In the genomic region with DNA sequence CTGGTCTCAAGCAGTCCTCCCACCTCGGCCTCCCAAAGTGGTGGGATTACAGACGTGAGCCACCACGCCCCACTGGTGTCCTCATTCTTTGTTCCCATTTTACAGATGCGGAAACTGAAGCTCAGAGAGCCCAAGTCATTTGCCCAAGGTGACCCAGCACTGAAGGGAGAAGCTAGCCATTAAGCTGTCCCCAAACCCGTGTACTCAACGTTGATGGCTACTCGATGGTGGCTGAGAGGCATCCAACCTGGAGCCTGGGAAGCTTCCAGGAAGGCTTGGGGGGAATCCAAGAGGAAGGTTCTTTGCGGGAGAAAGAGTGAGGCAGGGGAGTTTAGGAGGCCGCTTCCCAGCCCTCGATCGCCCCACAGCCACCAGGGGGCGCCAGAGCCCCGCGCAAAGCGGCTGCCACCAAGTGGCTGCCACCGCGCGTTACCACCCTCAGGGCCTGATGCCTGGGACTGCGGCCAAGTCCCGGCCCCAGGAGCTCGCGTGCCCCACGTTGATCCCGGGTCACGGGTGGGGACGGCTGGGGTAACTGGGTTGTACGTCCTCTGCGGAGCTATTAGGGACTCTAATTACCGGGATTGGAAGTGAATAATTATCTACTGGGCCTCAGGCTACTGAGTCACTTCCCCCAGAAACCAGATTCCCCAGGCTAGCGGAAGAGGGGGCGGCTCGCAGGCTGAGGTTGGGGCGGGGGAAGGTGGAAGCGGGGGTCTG, we compare ENCODE assay signal across 1 cellular context.
TF ChIP-seq lines count a peak whose summit lies in the region.

No MANE protein-coding gene starts in this region.

TF ChIP-seq in HepG2, 621 proteins besides CTCF, POLR2A, EP300 and RAD21 (continued from another document and continues in another):
- TF ChIP-seq, protein P1, sequence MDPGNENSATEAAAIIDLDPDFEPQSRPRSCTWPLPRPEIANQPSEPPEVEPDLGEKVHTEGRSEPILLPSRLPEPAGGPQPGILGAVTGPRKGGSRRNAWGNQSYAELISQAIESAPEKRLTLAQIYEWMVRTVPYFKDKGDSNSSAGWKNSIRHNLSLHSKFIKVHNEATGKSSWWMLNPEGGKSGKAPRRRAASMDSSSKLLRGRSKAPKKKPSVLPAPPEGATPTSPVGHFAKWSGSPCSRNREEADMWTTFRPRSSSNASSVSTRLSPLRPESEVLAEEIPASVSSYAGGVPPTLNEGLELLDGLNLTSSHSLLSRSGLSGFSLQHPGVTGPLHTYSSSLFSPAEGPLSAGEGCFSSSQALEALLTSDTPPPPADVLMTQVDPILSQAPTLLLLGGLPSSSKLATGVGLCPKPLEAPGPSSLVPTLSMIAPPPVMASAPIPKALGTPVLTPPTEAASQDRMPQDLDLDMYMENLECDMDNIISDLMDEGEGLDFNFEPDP (CRISPR knock-in tag; conservative IDR thresholded peaks at IDR 0.05), result no peak
- no peak for TF ChIP-seq IRF2 (CRISPR knock-in tag; IDR thresholded peaks at IDR 0.05)
- TF ChIP-seq, protein P2, sequence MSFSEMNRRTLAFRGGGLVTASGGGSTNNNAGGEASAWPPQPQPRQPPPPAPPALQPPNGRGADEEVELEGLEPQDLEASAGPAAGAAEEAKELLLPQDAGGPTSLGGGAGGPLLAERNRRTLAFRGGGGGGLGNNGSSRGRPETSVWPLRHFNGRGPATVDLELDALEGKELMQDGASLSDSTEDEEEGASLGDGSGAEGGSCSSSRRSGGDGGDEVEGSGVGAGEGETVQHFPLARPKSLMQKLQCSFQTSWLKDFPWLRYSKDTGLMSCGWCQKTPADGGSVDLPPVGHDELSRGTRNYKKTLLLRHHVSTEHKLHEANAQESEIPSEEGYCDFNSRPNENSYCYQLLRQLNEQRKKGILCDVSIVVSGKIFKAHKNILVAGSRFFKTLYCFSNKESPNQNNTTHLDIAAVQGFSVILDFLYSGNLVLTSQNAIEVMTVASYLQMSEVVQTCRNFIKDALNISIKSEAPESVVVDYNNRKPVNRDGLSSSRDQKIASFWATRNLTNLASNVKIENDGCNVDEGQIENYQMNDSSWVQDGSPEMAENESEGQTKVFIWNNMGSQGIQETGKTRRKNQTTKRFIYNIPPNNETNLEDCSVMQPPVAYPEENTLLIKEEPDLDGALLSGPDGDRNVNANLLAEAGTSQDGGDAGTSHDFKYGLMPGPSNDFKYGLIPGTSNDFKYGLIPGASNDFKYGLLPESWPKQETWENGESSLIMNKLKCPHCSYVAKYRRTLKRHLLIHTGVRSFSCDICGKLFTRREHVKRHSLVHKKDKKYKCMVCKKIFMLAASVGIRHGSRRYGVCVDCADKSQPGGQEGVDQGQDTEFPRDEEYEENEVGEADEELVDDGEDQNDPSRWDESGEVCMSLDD (CRISPR knock-in tag; IDR thresholded peaks at IDR 0.05; ENCODE audit: borderline replicate concordance), result no peak
- TF ChIP-seq, protein P3, sequence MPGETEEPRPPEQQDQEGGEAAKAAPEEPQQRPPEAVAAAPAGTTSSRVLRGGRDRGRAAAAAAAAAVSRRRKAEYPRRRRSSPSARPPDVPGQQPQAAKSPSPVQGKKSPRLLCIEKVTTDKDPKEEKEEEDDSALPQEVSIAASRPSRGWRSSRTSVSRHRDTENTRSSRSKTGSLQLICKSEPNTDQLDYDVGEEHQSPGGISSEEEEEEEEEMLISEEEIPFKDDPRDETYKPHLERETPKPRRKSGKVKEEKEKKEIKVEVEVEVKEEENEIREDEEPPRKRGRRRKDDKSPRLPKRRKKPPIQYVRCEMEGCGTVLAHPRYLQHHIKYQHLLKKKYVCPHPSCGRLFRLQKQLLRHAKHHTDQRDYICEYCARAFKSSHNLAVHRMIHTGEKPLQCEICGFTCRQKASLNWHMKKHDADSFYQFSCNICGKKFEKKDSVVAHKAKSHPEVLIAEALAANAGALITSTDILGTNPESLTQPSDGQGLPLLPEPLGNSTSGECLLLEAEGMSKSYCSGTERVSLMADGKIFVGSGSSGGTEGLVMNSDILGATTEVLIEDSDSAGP (CRISPR knock-in tag; IDR thresholded peaks at IDR 0.05; ENCODE audit: borderline replicate concordance), result peak; percentile 61
- peak; percentile 78 for TF ChIP-seq KDM3A (CRISPR knock-in tag; IDR thresholded peaks at IDR 0.05; ENCODE audit: low read depth)
- 0 out of 2 replicates have a peak, but pooled peaks have one; percentile 31 for TF ChIP-seq ZNF230 (CRISPR knock-in tag; IDR thresholded peaks at IDR 0.05)
- 0 out of 2 replicates have a peak, but pooled peaks have one; percentile 57 for TF ChIP-seq ZNF343 (CRISPR knock-in tag; IDR thresholded peaks at IDR 0.05)
- TF ChIP-seq ZFP82 (CRISPR knock-in tag; IDR thresholded peaks at IDR 0.05; ENCODE audit: borderline replicate concordance), result peak; percentile 51; the same call in 1 of the 2 replicates
- 0 out of 2 replicates have a peak, but pooled peaks have one; percentile 17 for TF ChIP-seq BCL6 (CRISPR knock-in tag; IDR thresholded peaks at IDR 0.05)
- peak; percentile 42 for TF ChIP-seq ZNF883 (CRISPR knock-in tag; IDR thresholded peaks at IDR 0.05; ENCODE audit: not compliant biosample characterization)
- 0 out of 2 replicates have a peak, but pooled peaks have one; percentile 12 for TF ChIP-seq MIXL1 (CRISPR knock-in tag; IDR thresholded peaks at IDR 0.05)
- TF ChIP-seq, protein P4, sequence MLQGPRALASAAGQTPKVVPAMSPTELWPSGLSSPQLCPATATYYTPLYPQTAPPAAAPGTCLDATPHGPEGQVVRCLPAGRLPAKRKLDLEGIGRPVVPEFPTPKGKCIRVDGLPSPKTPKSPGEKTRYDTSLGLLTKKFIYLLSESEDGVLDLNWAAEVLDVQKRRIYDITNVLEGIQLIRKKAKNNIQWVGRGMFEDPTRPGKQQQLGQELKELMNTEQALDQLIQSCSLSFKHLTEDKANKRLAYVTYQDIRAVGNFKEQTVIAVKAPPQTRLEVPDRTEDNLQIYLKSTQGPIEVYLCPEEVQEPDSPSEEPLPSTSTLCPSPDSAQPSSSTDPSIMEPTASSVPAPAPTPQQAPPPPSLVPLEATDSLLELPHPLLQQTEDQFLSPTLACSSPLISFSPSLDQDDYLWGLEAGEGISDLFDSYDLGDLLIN (CRISPR knock-in tag; IDR thresholded peaks at IDR 0.05; ENCODE audit: borderline replicate concordance), result no peak
- TF ChIP-seq, protein P5, sequence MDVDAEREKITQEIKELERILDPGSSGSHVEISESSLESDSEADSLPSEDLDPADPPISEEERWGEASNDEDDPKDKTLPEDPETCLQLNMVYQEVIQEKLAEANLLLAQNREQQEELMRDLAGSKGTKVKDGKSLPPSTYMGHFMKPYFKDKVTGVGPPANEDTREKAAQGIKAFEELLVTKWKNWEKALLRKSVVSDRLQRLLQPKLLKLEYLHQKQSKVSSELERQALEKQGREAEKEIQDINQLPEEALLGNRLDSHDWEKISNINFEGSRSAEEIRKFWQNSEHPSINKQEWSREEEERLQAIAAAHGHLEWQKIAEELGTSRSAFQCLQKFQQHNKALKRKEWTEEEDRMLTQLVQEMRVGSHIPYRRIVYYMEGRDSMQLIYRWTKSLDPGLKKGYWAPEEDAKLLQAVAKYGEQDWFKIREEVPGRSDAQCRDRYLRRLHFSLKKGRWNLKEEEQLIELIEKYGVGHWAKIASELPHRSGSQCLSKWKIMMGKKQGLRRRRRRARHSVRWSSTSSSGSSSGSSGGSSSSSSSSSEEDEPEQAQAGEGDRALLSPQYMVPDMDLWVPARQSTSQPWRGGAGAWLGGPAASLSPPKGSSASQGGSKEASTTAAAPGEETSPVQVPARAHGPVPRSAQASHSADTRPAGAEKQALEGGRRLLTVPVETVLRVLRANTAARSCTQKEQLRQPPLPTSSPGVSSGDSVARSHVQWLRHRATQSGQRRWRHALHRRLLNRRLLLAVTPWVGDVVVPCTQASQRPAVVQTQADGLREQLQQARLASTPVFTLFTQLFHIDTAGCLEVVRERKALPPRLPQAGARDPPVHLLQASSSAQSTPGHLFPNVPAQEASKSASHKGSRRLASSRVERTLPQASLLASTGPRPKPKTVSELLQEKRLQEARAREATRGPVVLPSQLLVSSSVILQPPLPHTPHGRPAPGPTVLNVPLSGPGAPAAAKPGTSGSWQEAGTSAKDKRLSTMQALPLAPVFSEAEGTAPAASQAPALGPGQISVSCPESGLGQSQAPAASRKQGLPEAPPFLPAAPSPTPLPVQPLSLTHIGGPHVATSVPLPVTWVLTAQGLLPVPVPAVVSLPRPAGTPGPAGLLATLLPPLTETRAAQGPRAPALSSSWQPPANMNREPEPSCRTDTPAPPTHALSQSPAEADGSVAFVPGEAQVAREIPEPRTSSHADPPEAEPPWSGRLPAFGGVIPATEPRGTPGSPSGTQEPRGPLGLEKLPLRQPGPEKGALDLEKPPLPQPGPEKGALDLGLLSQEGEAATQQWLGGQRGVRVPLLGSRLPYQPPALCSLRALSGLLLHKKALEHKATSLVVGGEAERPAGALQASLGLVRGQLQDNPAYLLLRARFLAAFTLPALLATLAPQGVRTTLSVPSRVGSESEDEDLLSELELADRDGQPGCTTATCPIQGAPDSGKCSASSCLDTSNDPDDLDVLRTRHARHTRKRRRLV (CRISPR knock-in tag; IDR thresholded peaks at IDR 0.05), result no peak
- TF ChIP-seq MTA1 (CRISPR knock-in tag; IDR thresholded peaks at IDR 0.05; ENCODE audit: borderline replicate concordance), result peak; percentile 63; the same call in 1 of the 2 replicates
- TF ChIP-seq POGZ (CRISPR knock-in tag; IDR thresholded peaks at IDR 0.05), result 0 out of 2 replicates have a peak, but pooled peaks have one; percentile 33
- TF ChIP-seq ZNF160 (CRISPR knock-in tag; IDR thresholded peaks at IDR 0.05), result no peak
- no peak for TF ChIP-seq NAIF1 (CRISPR knock-in tag; IDR thresholded peaks at IDR 0.05; ENCODE audit: borderline replicate concordance)
- TF ChIP-seq RFX1 (IDR thresholded peaks at IDR 0.05), result no peak
- TF ChIP-seq, protein P6, sequence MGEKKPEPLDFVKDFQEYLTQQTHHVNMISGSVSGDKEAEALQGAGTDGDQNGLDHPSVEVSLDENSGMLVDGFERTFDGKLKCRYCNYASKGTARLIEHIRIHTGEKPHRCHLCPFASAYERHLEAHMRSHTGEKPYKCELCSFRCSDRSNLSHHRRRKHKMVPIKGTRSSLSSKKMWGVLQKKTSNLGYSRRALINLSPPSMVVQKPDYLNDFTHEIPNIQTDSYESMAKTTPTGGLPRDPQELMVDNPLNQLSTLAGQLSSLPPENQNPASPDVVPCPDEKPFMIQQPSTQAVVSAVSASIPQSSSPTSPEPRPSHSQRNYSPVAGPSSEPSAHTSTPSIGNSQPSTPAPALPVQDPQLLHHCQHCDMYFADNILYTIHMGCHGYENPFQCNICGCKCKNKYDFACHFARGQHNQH (CRISPR knock-in tag; IDR thresholded peaks at IDR 0.05), result peak; percentile 52; the same call in 1 of the 2 replicates
- no peak for TF ChIP-seq ZNF30 (CRISPR knock-in tag; IDR thresholded peaks at IDR 0.05)
- TF ChIP-seq, protein P7, sequence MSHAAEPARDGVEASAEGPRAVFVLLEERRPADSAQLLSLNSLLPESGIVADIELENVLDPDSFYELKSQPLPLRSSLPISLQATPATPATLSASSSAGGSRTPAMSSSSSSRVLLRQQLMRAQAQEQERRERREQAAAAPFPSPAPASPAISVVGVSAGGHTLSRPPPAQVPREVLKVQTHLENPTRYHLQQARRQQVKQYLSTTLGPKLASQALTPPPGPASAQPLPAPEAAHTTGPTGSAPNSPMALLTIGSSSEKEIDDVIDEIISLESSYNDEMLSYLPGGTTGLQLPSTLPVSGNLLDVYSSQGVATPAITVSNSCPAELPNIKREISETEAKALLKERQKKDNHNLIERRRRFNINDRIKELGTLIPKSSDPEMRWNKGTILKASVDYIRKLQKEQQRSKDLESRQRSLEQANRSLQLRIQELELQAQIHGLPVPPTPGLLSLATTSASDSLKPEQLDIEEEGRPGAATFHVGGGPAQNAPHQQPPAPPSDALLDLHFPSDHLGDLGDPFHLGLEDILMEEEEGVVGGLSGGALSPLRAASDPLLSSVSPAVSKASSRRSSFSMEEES (CRISPR knock-in tag; IDR thresholded peaks at IDR 0.05), result no peak
- TF ChIP-seq, protein P8, sequence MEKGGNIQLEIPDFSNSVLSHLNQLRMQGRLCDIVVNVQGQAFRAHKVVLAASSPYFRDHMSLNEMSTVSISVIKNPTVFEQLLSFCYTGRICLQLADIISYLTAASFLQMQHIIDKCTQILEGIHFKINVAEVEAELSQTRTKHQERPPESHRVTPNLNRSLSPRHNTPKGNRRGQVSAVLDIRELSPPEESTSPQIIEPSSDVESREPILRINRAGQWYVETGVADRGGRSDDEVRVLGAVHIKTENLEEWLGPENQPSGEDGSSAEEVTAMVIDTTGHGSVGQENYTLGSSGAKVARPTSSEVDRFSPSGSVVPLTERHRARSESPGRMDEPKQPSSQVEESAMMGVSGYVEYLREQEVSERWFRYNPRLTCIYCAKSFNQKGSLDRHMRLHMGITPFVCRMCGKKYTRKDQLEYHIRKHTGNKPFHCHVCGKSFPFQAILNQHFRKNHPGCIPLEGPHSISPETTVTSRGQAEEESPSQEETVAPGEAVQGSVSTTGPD (CRISPR knock-in tag; IDR thresholded peaks at IDR 0.05), result no peak
- 0 out of 2 replicates have a peak, but pooled peaks have one; percentile 50 for TF ChIP-seq DNMT3B (CRISPR knock-in tag; conservative IDR thresholded peaks at IDR 0.05)
- TF ChIP-seq CREM (IDR thresholded peaks at IDR 0.05), result no peak
- no peak for TF ChIP-seq CREM (CRISPR knock-in tag; IDR thresholded peaks at IDR 0.05)
- no peak for TF ChIP-seq FOXK2 (IDR thresholded peaks at IDR 0.05)
- TF ChIP-seq, protein P9, sequence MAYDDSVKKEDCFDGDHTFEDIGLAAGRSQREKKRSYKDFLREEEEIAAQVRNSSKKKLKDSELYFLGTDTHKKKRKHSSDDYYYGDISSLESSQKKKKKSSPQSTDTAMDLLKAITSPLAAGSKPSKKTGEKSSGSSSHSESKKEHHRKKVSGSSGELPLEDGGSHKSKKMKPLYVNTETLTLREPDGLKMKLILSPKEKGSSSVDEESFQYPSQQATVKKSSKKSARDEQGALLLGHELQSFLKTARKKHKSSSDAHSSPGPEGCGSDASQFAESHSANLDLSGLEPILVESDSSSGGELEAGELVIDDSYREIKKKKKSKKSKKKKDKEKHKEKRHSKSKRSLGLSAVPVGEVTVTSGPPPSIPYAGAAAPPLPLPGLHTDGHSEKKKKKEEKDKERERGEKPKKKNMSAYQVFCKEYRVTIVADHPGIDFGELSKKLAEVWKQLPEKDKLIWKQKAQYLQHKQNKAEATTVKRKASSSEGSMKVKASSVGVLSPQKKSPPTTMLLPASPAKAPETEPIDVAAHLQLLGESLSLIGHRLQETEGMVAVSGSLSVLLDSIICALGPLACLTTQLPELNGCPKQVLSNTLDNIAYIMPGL (CRISPR knock-in tag; IDR thresholded peaks at IDR 0.05; ENCODE audit: borderline replicate concordance in 1 of 2, low read depth in 1 of 2), result peak; percentile 80 to 91; a peak in 3 of 4 replicates
- peak; percentile 39; the same call in 1 of the 2 replicates for TF ChIP-seq HDAC2 (CRISPR knock-in tag; IDR thresholded peaks at IDR 0.05)
- TF ChIP-seq ZNF879 (CRISPR knock-in tag; IDR thresholded peaks at IDR 0.05), result no peak
- TF ChIP-seq, protein P10, sequence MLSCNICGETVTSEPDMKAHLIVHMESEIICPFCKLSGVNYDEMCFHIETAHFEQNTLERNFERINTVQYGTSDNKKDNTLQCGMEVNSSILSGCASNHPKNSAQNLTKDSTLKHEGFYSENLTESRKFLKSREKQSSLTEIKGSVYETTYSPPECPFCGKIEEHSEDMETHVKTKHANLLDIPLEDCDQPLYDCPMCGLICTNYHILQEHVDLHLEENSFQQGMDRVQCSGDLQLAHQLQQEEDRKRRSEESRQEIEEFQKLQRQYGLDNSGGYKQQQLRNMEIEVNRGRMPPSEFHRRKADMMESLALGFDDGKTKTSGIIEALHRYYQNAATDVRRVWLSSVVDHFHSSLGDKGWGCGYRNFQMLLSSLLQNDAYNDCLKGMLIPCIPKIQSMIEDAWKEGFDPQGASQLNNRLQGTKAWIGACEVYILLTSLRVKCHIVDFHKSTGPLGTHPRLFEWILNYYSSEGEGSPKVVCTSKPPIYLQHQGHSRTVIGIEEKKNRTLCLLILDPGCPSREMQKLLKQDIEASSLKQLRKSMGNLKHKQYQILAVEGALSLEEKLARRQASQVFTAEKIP (CRISPR knock-in tag; IDR thresholded peaks at IDR 0.05; ENCODE audit: borderline replicate concordance), result no peak
